In the genomic region with DNA sequence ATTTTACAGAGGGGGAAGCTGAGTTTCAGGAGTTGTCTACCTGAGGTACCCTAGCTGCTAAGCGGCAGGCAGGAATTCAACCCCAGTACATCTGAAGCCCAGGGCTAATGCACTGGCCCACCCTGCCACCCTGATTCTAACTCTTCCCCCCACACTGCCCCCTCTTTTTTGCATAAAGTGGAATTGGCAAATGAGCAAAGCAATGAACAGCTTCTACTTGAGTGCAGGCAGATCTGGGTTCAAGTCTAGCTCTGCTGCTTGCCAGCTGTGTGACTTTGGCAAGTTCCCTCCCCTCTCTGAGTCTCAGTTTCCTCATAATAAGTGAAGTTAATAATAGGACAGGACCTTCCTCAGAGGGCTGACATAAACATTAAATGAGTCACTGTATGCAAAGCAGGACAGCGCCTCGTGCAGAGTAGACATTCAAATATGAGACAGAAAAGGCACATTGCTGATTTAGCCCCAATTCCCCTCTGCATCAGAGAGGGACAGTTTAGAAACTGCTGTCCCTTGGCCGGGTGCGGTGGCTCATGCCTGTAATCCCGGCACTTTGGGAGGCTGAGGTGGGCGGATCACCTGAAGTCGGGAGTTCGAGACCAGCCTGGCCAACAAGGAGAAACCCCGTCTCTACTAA, we compare ENCODE assay signal across 8 cellular contexts. TPM values are rescaled to one million over a fixed set of nuclear protein-coding genes. Genes with fewer than 3 reads are reported as not detected.
A peak's percentile ranks its signal among the peaks of the same experiment; 100 is the strongest.
DNase-seq lines count a peak whose midpoint lies in the region; ATAC-seq, FAIRE-seq and TF ChIP-seq lines count a peak whose summit lies in the region.

No MANE protein-coding gene starts in this region.

- H3K4me2 ChIP-seq in KMS-11 (peak overlapping the region; percentile 78), astrocyte (ENCODE audit: low read length) (peak overlapping the region; percentile 35)

- FAIRE-seq in astrocyte (lab: Jason Lieb, UNC), result no peak

- TF ChIP-seq CTCF in GM12864 (IDR thresholded peaks at IDR 0.05; ENCODE audit: low read depth, low read length, missing control alignments), result no peak
- no peak; the same call in 1 of the 2 replicates for TF ChIP-seq CTCF in KMS-11 (conservative IDR thresholded peaks at IDR 0.05; ENCODE audit: low read depth, low read length)
- TF ChIP-seq CTCF in astrocyte (IDR thresholded peaks at IDR 0.05; ENCODE audit: insufficient read depth, low read depth, low read length), result no peak
- no peak for TF ChIP-seq CTCF in type B pancreatic cell (conservative IDR thresholded peaks at IDR 0.05)

- H3K27me3 Mint-ChIP-seq in astrocyte (ENCODE audit: low read depth, unreplicated experiment) (no peaks in the 10 kb centered on the region), type B pancreatic cell (peaks cover 3% of the 10 kb centered on the region)

- H3K4me1 Mint-ChIP-seq in astrocyte (ENCODE audit: low read depth, unreplicated experiment), result peaks cover 51% of the 10 kb centered on the region
- peaks cover 34% of the 10 kb centered on the region for H3K4me1 Mint-ChIP-seq in type B pancreatic cell (ENCODE audit: unreplicated experiment)

- H3K4me3 Mint-ChIP-seq in astrocyte (ENCODE audit: unreplicated experiment), result peak overlapping the region; percentile 40
- H3K4me3 Mint-ChIP-seq in type B pancreatic cell, result no peak overlapping the region

- ATAC-seq in GM21423 (IDR thresholded peaks at IDR 0.05; ENCODE audit: unreplicated experiment), result peak; percentile 48

- H3K27ac ChIP-seq in KMS-11 (peak overlapping the region; percentile 91), astrocyte (ENCODE audit: low read depth, low read length) (no peak overlapping the region), skin epidermis (peak overlapping the region in 15 of 21 experiments; percentile 1 to 88 (median 53))

- no peaks in the 10 kb centered on the region for H3K27me3 ChIP-seq in KMS-11 (ENCODE audit: insufficient read depth, low read depth)
- H3K27me3 ChIP-seq in astrocyte (ENCODE audit: insufficient read depth, low read length), result no peaks in the 10 kb centered on the region

- H3K36me3 ChIP-seq in KMS-11 (ENCODE audit: insufficient read depth) (no peaks in the 10 kb centered on the region), astrocyte (ENCODE audit: insufficient read depth, low read length) (no peaks in the 10 kb centered on the region)

- H3K36me3 Mint-ChIP-seq in astrocyte (ENCODE audit: low read depth, unreplicated experiment) (no peaks in the 10 kb centered on the region), type B pancreatic cell (no peaks in the 10 kb centered on the region)

- DNase-seq in GM12864 (ENCODE audit: low read depth) (peak; percentile 97), astrocyte (ENCODE audit: low read depth) (peak; percentile 52), activated gamma-delta T cell treated with Interleukin-2 at 50 U/mL for 16 hours (no peak), type B pancreatic cell (ENCODE audit: extremely low spot score, unreplicated experiment) (no peak), NCI-H1105 (lab: John Stamatoyannopoulos, UW) (no peak)

- H3K79me2 ChIP-seq in KMS-11 (ENCODE audit: insufficient read depth, low read depth) (peaks cover 69% of the 10 kb centered on the region), astrocyte (ENCODE audit: insufficient read depth, low read length) (no peaks in the 10 kb centered on the region)

- H4K20me1 ChIP-seq in KMS-11 (ENCODE audit: insufficient read depth) (no peaks in the 10 kb centered on the region), astrocyte (ENCODE audit: insufficient read depth, low read length) (no peaks in the 10 kb centered on the region)

- H3K4me1 ChIP-seq in KMS-11 (ENCODE audit: low read depth, poor library complexity, severe bottlenecking) (peaks cover 89% of the 10 kb centered on the region), astrocyte (ENCODE audit: insufficient read depth, low read length) (peaks cover 52% of the 10 kb centered on the region)

- H3K4me3 ChIP-seq in GM12864 (ENCODE audit: low read depth, low read length) (peak overlapping the region; percentile 17; the same call in 1 of the 2 replicates), KMS-11 (IDR thresholded peaks at IDR 0.05; ENCODE audit: insufficient read depth, low read depth, low read length) (no peak overlapping the region), astrocyte (ENCODE audit: insufficient read depth, low read depth, low read length) (no peak overlapping the region), skin epidermis (no peak overlapping the region)

- H3K9me3 Mint-ChIP-seq in astrocyte (ENCODE audit: unreplicated experiment), result peaks cover 3% of the 10 kb centered on the region
- H3K9me3 Mint-ChIP-seq in type B pancreatic cell, result no peaks in the 10 kb centered on the region

- peak overlapping the region; percentile 73 for H3K9ac ChIP-seq in KMS-11
- H3K9ac ChIP-seq in astrocyte (ENCODE audit: low read length), result peak overlapping the region; percentile 25

- H2AFZ ChIP-seq in KMS-11 (ENCODE audit: low read depth) (peak overlapping the region; percentile 7; the same call in 1 of the 2 replicates), astrocyte (ENCODE audit: low read depth, low read length) (no peak overlapping the region)

- peak overlapping the region; percentile 94 for H3K27ac Mint-ChIP-seq in astrocyte (ENCODE audit: unreplicated experiment)
- no peak overlapping the region for H3K27ac Mint-ChIP-seq in type B pancreatic cell

- H3K9me3 ChIP-seq in astrocyte (ENCODE audit: insufficient read depth, low read depth, low read length), result peaks cover 2% of the 10 kb centered on the region

RNA-seq across cellular contexts. Expression of gene ADA, which starts 4.7 kb away (rescaled TPM):
- total RNA-seq in astrocyte, result 67.5 and 68.5 TPM in 2 replicates
- total RNA-seq in type B pancreatic cell (ENCODE audit: low replicate concordance), result 7.5 and 15.1 TPM in 2 replicates

Comparison
In these comparisons a context has a peak if more than half of its experiments do, and no peak if none do; other contexts are left out.
1. DNase-seq: peak in GM12864 (single experiment) and astrocyte (single experiment); none in activated gamma-delta T cell treated with Interleukin-2 at 50 U/mL for 16 hours (single experiment), type B pancreatic cell (single experiment) and NCI-H1105 (single experiment).